17 cellular contexts compared by ENCODE assay signal in the genomic region with DNA sequence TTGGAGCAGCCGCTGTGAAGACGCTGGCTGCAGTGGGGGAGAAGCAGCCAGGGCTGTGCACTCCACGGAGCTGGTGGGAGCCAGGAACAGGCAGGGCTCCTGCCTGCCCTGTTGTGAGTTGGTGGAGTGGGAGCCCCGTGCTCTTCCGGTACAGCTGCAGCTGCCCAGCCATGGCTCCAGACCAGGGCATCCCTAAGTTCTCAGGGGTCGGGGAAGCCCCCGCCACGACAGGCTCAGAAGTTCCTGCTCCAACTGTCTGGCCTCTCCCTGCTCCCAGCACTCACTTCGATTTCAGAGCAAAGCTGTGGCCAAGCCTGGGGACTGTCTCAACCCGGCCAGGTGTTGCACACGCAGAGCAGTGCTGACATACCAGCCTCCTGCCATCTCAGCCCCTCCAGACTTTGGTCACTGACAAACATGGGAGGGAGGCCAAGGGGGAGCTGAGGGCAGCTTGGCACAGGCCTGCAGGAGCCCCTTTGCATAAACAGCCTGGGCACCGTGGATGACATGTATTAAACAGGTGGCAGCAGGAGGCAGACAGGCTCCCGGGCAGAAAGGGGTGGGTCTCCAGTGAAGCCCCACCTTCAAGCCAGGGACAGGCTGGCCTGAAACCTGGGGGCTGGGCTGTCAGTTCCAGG. TPM values are rescaled to one million over a fixed set of nuclear protein-coding genes. Genes with fewer than 3 reads are reported as not detected.
A peak's percentile ranks its signal among the peaks of the same experiment; 100 is the strongest.
DNase-seq lines count a peak whose midpoint lies in the region; ATAC-seq and TF ChIP-seq lines count a peak whose summit lies in the region.
"Had no signal": no experiment of that assay in that cellular context is flagged by ENCODE, and none has a peak within 500 bp of the region (broad histone marks: within the 10 kb centered on the region; RNA-seq: fewer than 3 reads in every experiment).

No MANE protein-coding gene starts in this region.

- H3K9ac ChIP-seq in MM.1S (ENCODE audit: low read length): no peak overlapping the region

- TF ChIP-seq CTCF in MM.1S (IDR thresholded peaks at IDR 0.05; ENCODE audit: low read length) (no peak), activated B cell treated with CpG ODN at 0.5 μM for 24 hours (IDR thresholded peaks at IDR 0.05) (no peak), chondrocyte (IDR thresholded peaks at IDR 0.05) (no peak)

- CTCF ChIA-PET in activated B cell treated with CpG ODN at 0.5 μM for 24 hours (lab: Charles Lee): no interaction called here

- H3K36me3 Mint-ChIP-seq in activated B cell treated with CpG ODN at 0.5 μM for 24 hours (ENCODE audit: low read depth) (no peaks in the 10 kb centered on the region), chondrocyte (ENCODE audit: low read depth) (no peaks in the 10 kb centered on the region)
- H3K36me3 Mint-ChIP-seq in natural killer cell treated with Interleukin-12 subunit alpha and Interleukin-12 subunit beta and Interleukin-15 and Interleukin-18, amount 100 ng/mL, for 72 hours: no peaks in the 10 kb centered on the region
- H3K36me3 Mint-ChIP-seq: naive B cell had no signal

- no peaks in the 10 kb centered on the region for H3F3A ChIP-seq in MM.1S (ENCODE audit: insufficient read depth, low read length)

- no peaks in the 10 kb centered on the region for H3K27me3 ChIP-seq in MM.1S (replicated peaks; ENCODE audit: insufficient read depth, low read length)

- peak overlapping the region; percentile 55; the same call in 1 of the 2 replicates for H2AFZ ChIP-seq in MM.1S (ENCODE audit: low read length)

- H3K4me3 ChIP-seq in MM.1S (ENCODE audit: low read length): no peak overlapping the region
- H3K4me3 ChIP-seq: esophagus squamous epithelium, heart left ventricle had no signal

- no peaks in the 10 kb centered on the region for H3K27me3 Mint-ChIP-seq in activated B cell treated with CpG ODN at 0.5 μM for 24 hours
- H3K27me3 Mint-ChIP-seq in natural killer cell treated with Interleukin-12 subunit alpha and Interleukin-12 subunit beta and Interleukin-15 and Interleukin-18, amount 100 ng/mL, for 72 hours: no peaks in the 10 kb centered on the region
- H3K27me3 Mint-ChIP-seq in chondrocyte (ENCODE audit: low read depth): no peaks in the 10 kb centered on the region
- H3K27me3 Mint-ChIP-seq: CD4-positive, alpha-beta T cell had no signal

- H3K4me1 Mint-ChIP-seq in activated B cell treated with CpG ODN at 0.5 μM for 24 hours (peaks cover 1% of the 10 kb centered on the region), chondrocyte (ENCODE audit: low read depth) (no peaks in the 10 kb centered on the region)
- H3K4me1 Mint-ChIP-seq in natural killer cell treated with Interleukin-12 subunit alpha and Interleukin-12 subunit beta and Interleukin-15 and Interleukin-18, amount 100 ng/mL, for 72 hours (ENCODE audit: low read depth in 2 of 2): no peaks in the 10 kb centered on the region

- H3K4me3 Mint-ChIP-seq in activated B cell treated with CpG ODN at 0.5 μM for 24 hours: no peak overlapping the region
- H3K4me3 Mint-ChIP-seq in natural killer cell treated with Interleukin-12 subunit alpha and Interleukin-12 subunit beta and Interleukin-15 and Interleukin-18, amount 100 ng/mL, for 72 hours: no peak overlapping the region
- no peak overlapping the region for H3K4me3 Mint-ChIP-seq in chondrocyte (ENCODE audit: unreplicated experiment)
- H3K4me3 Mint-ChIP-seq: CD4-positive, alpha-beta T cell; naive B cell had no signal

- H4K20me1 ChIP-seq in MM.1S (ENCODE audit: insufficient read depth, low read length): no peaks in the 10 kb centered on the region

- no peaks in the 10 kb centered on the region for H3K79me2 ChIP-seq in MM.1S (ENCODE audit: low read length)

- no peaks in the 10 kb centered on the region for H3K36me3 ChIP-seq in MM.1S (replicated peaks; ENCODE audit: insufficient read depth, low read length)
- H3K36me3 ChIP-seq: esophagus squamous epithelium, heart left ventricle had no signal

- H3K4me1 ChIP-seq in MM.1S (ENCODE audit: low read length): peaks cover 10% of the 10 kb centered on the region
- H3K4me1 ChIP-seq: esophagus squamous epithelium, heart left ventricle had no signal

- H3K9me3 Mint-ChIP-seq in activated B cell treated with CpG ODN at 0.5 μM for 24 hours: peaks cover 4% of the 10 kb centered on the region
- H3K9me3 Mint-ChIP-seq in natural killer cell treated with Interleukin-12 subunit alpha and Interleukin-12 subunit beta and Interleukin-15 and Interleukin-18, amount 100 ng/mL, for 72 hours: no peaks in the 10 kb centered on the region
- no peaks in the 10 kb centered on the region for H3K9me3 Mint-ChIP-seq in chondrocyte (ENCODE audit: low read depth)
- H3K9me3 Mint-ChIP-seq: CD4-positive, alpha-beta T cell had no signal

- peak; percentile 4 for DNase-seq in DMS153 treated with DMSO at 0.1 percent for 48 hours (lab: John Stamatoyannopoulos, UW; ENCODE audit: unreplicated experiment)
- DNase-seq in DMS153 (lab: John Stamatoyannopoulos, UW): no peak
- DNase-seq in MM.1S: peak; percentile 33
- no peak for DNase-seq in activated B cell treated with CpG ODN at 0.5 μM for 24 hours
- DNase-seq in natural killer cell treated with Interleukin-12 subunit alpha and Interleukin-12 subunit beta and Interleukin-15 and Interleukin-18, amount 100 ng/mL, for 72 hours (ENCODE audit: low spot score): no peak
- no peak for DNase-seq in kidney glomerular epithelial cell (lab: John Stamatoyannopoulos, UW)
- DNase-seq in HuH-7.5 (ENCODE audit: low spot score): no peak
- DNase-seq in chondrocyte (ENCODE audit: low spot score): no peak
- DNase-seq: 8988T; CD4-positive, alpha-beta T cell; dermis blood vessel endothelial cell; esophagus squamous epithelium; GDM1; heart left ventricle; naive B cell; PC-3 had no signal

- H3K9me2 ChIP-seq in MM.1S (replicated peaks; ENCODE audit: insufficient read depth, low read length): no peaks in the 10 kb centered on the region

- peak overlapping the region; percentile 31; the same call in 1 of the 2 replicates for H3K4me2 ChIP-seq in MM.1S (ENCODE audit: low read depth, low read length)

- peak; percentile 34 for ATAC-seq in activated B cell treated with CpG ODN at 0.5 μM for 24 hours (ENCODE audit: low read depth)
- peak; percentile 6 to 32 for ATAC-seq in natural killer cell treated with Interleukin-12 subunit alpha and Interleukin-12 subunit beta and Interleukin-15 and Interleukin-18, amount 100 ng/mL, for 72 hours
- ATAC-seq: heart left ventricle, PC-3 had no signal

- no peak overlapping the region for H3K27ac ChIP-seq in MM.1S (ENCODE audit: low read length)
- H3K27ac ChIP-seq: esophagus squamous epithelium, heart left ventricle, HL-60 had no signal

- POLR2A ChIA-PET in activated B cell treated with CpG ODN at 0.5 μM for 24 hours (lab: Charles Lee): no interaction called here

- H3K9me3 ChIP-seq in MM.1S (replicated peaks; ENCODE audit: insufficient read depth, low read length): no peaks in the 10 kb centered on the region
- H3K9me3 ChIP-seq: esophagus squamous epithelium, heart left ventricle had no signal

- intact Hi-C loops in activated B cell treated with CpG ODN at 0.5 μM for 24 hours (cut with micrococcal nuclease): no loop called here

- H3K27ac Mint-ChIP-seq in activated B cell treated with CpG ODN at 0.5 μM for 24 hours (no peak overlapping the region), chondrocyte (ENCODE audit: unreplicated experiment) (no peak overlapping the region)
- no peak overlapping the region for H3K27ac Mint-ChIP-seq in natural killer cell treated with Interleukin-12 subunit alpha and Interleukin-12 subunit beta and Interleukin-15 and Interleukin-18, amount 100 ng/mL, for 72 hours
- H3K27ac Mint-ChIP-seq: CD4-positive, alpha-beta T cell had no signal

RNA-seq across cellular contexts. Expression of gene KDM8, which starts 13.9 kb away (rescaled TPM):
- total RNA-seq in activated B cell treated with CpG ODN at 0.5 μM for 24 hours: 13.4 and 17.9 TPM in 2 replicates
- 10 to 100 TPM in 1 of 2 donors, 1 to 10 TPM in 1; 7.3 to 12.0 TPM for total RNA-seq in natural killer cell treated with Interleukin-12 subunit alpha and Interleukin-12 subunit beta and Interleukin-15 and Interleukin-18, amount 100 ng/mL, for 72 hours
- 4.4 to 9.3 TPM (median 5.6 TPM) in 3 replicates for total RNA-seq in chondrocyte

Comparison
In these comparisons a context has a peak if more than half of its experiments do, and no peak if none do; other contexts are left out.
1. DNase-seq: peak in DMS153 treated with DMSO at 0.1 percent for 48 hours (single experiment) and MM.1S (single experiment); none in DMS153 (single experiment), activated B cell treated with CpG ODN at 0.5 μM for 24 hours (single experiment), natural killer cell treated with Interleukin-12 subunit alpha and Interleukin-12 subunit beta and Interleukin-15 and Interleukin-18, amount 100 ng/mL, for 72 hours (single experiment), kidney glomerular epithelial cell (single experiment), HuH-7.5 (single experiment) and chondrocyte (single experiment).